11 cellular contexts compared by ENCODE assay signal in genomic region chr3:154745122-154745521, GRCh38.
"Had no signal": no experiment of that assay in that cellular context is flagged by ENCODE, and none has a peak within 500 bp of the region (broad histone marks: within the 10 kb centered on the region; RNA-seq: fewer than 3 reads in every experiment).

No MANE protein-coding gene starts in this region.

- H3K4me3 ChIP-seq: GM23248, GM23338, HAP-1 had no signal

- H3K4me1 Mint-ChIP-seq: GM23338 had no signal

- H3K9me3 ChIP-seq: HAP-1 had no signal

- FAIRE-seq: H1, H54 had no signal

- H3K4me1 ChIP-seq: HAP-1 had no signal

- H3K36me3 ChIP-seq: HAP-1 had no signal

- H3K4me2 ChIP-seq: GM23338 had no signal

- H3K27ac ChIP-seq: GM23248 had no signal

- H3K4me3 Mint-ChIP-seq: GM23338, H9, HFFc6 had no signal

- DNase-seq: GM23248, GOT3, H7, H9, HCEC 1CT, HFFc6 had no signal

- H3K27ac Mint-ChIP-seq: GM23338, H9, HFFc6 had no signal

- H2AFZ ChIP-seq: GM23248, GM23338 had no signal

- ATAC-seq: GM23338, HCT116 had no signal

- H3K9ac ChIP-seq: GM23248 had no signal
